Comparison of ENCODE assay signal across 22 cellular contexts in genomic region chrX:83511208-83511607, GRCh38. TPM values are rescaled to one million over a fixed set of nuclear protein-coding genes. Genes with fewer than 3 reads are reported as not detected.
DNase-seq lines count a peak whose midpoint lies in the region; ATAC-seq and TF ChIP-seq lines count a peak whose summit lies in the region.
"Had no signal": no experiment of that assay in that cellular context is flagged by ENCODE, and none has a peak within 500 bp of the region (broad histone marks: within the 10 kb centered on the region; RNA-seq: fewer than 3 reads in every experiment).

No MANE protein-coding gene starts in this region.

- no peaks in the 10 kb centered on the region for H3K36me3 Mint-ChIP-seq in endodermal cell (ENCODE audit: low read depth)

- H3K4me1 Mint-ChIP-seq in endodermal cell, result peaks cover 14% of the 10 kb centered on the region

- peak overlapping the region; percentile 52 for H3K4me3 Mint-ChIP-seq in endodermal cell
- H3K4me3 Mint-ChIP-seq: activated T-cell treated with anti-CD3 and anti-CD28 coated beads, Interleukin-2, amount 50 U/mL, for 24 hours; naive thymus-derived CD8-positive, alpha-beta T cell had no signal

- peaks cover 56% of the 10 kb centered on the region for H3K27me3 Mint-ChIP-seq in endodermal cell (ENCODE audit: insufficient read depth)

- H3K4me3 ChIP-seq in endodermal cell (ENCODE audit: low read length), result no peak overlapping the region
- H3K4me3 ChIP-seq: A549, lower lobe of right lung, PC-9, uterus had no signal

- 12% methylated on average over 16 of the region's 17 CpGs; no CpG with 5 or more reads in 1 of the 2 experiments for WGBS in endodermal cell (ENCODE audit: insufficient coverage in 1 of 2, insufficient read length in 1 of 2), 2 experiments

- no peak overlapping the region for H3K27ac ChIP-seq in endodermal cell (ENCODE audit: low read depth, low read length)
- H3K27ac ChIP-seq: A549, C4-2B, lower lobe of right lung, PC-9, uterus had no signal

- no peaks in the 10 kb centered on the region for H3K36me3 ChIP-seq in endodermal cell (ENCODE audit: control insufficient read depth, insufficient read depth, low read length)
- H3K36me3 ChIP-seq: lower lobe of right lung, uterus had no signal

- H3K27ac Mint-ChIP-seq in endodermal cell, result no peak overlapping the region
- H3K27ac Mint-ChIP-seq: activated naive CD8-positive, alpha-beta T cell treated with anti-CD3 and anti-CD28 coated beads, Interleukin-2, amount 10 ng/mL, durations not matched to agents 7 days and 5 days; activated T-cell treated with anti-CD3 and anti-CD28 coated beads, Interleukin-2, amount 50 U/mL, for 24 hours; naive thymus-derived CD8-positive, alpha-beta T cell had no signal

- DNase-seq in DMS53 (lab: John Stamatoyannopoulos, UW), result peak; percentile 80
- peak in 2 of 3 experiments; percentile 57 to 85 for DNase-seq in NCI-H1417 (lab: John Stamatoyannopoulos, UW)
- peak; percentile 78 for DNase-seq in endodermal cell
- DNase-seq in myocyte (ENCODE audit: low read depth), result peak; percentile 16
- no peak for DNase-seq in DMS153 (lab: John Stamatoyannopoulos, UW)
- no peak for DNase-seq in NCI-H1092 (lab: John Stamatoyannopoulos, UW)
- DNase-seq in COR-L47 (lab: John Stamatoyannopoulos, UW), result no peak
- DNase-seq: activated naive CD8-positive, alpha-beta T cell treated with anti-CD3 and anti-CD28 coated beads, Interleukin-2, amount 10 ng/mL, durations not matched to agents 7 days and 5 days; activated T-cell treated with anti-CD3 and anti-CD28 coated beads, Interleukin-2, amount 50 U/mL, for 24 hours; effector CD8-positive, alpha-beta T cell; IMR-90; lower lobe of right lung; naive thymus-derived CD8-positive, alpha-beta T cell; NCI-H2029 treated with DMSO at 0.1 percent for 48 hours; NCI-H524 treated with DMSO at 0.1 percent for 48 hours; PC-9; stimulated activated CD4-positive, alpha-beta T cell treated with anti-CD3 and anti-CD28 coated beads, Interleukin-1b, Interleukin-23, amount 100 ng/mL, for 48 hours; uterus had no signal

- H3K9ac ChIP-seq in endodermal cell (ENCODE audit: extremely low read depth, low read length, poor library complexity, severe bottlenecking), result no peak overlapping the region

- TF ChIP-seq CTCF in endodermal cell (conservative IDR thresholded peaks at IDR 0.05), result peak; percentile 53

- H3K4me1 ChIP-seq in endodermal cell (ENCODE audit: control insufficient read depth, insufficient read depth, low read length), result no peaks in the 10 kb centered on the region
- H3K4me1 ChIP-seq: A549, lower lobe of right lung, uterus had no signal

- H3K9me3 ChIP-seq in endodermal cell (ENCODE audit: control insufficient read depth, low read length), result no peaks in the 10 kb centered on the region
- H3K9me3 ChIP-seq: A549, lower lobe of right lung, uterus had no signal

- H3K9me3 Mint-ChIP-seq in endodermal cell, result peaks cover 42% of the 10 kb centered on the region
- H3K9me3 Mint-ChIP-seq: activated T-cell treated with anti-CD3 and anti-CD28 coated beads, Interleukin-2, amount 50 U/mL, for 24 hours had no signal

- no peak for ATAC-seq in GM18870 (IDR thresholded peaks at IDR 0.05; ENCODE audit: unreplicated experiment)
- ATAC-seq: A549; lower lobe of right lung; naive thymus-derived CD8-positive, alpha-beta T cell; right cardiac atrium had no signal

- H3K27me3 ChIP-seq in endodermal cell (ENCODE audit: control insufficient read depth, insufficient read depth, low read length, poor library complexity, severe bottlenecking), result peaks cover 61% of the 10 kb centered on the region

RNA-seq across cellular contexts. Expression of gene POU3F4, which starts 3.1 kb away (rescaled TPM):
- total RNA-seq in endodermal cell (under 1 TPM in 1 of 2 donors, not detected in 1; 0.24 TPM), myocyte (not detected in 2 replicates)
- 17.5 TPM for polyA plus RNA-seq in endodermal cell (2013, experiment 1 of 2)
- 12.7 TPM for polyA plus RNA-seq in endodermal cell (2013, experiment 2 of 2)
- not detected for polyA plus RNA-seq in myocyte (2012)
- total RNA-seq: activated naive CD8-positive, alpha-beta T cell treated with anti-CD3 and anti-CD28 coated beads, Interleukin-2, amount 10 ng/mL, durations not matched to agents 7 days and 5 days; IMR-90; lower lobe of right lung; naive thymus-derived CD8-positive, alpha-beta T cell; PC-9; right cardiac atrium; uterus had no signal
- polyA plus RNA-seq: A549; IMR-90; naive thymus-derived CD8-positive, alpha-beta T cell; right cardiac atrium had no signal

Comparison
In these comparisons a context has a peak if more than half of its experiments do, and no peak if none do; other contexts are left out.
1. DNase-seq: peak in DMS53 (single experiment), NCI-H1417 (2 of 3), endodermal cell (single experiment) and myocyte (single experiment); none in DMS153 (single experiment), NCI-H1092 (single experiment) and COR-L47 (single experiment).